16 cellular contexts compared by ENCODE assay signal in the genomic region with DNA sequence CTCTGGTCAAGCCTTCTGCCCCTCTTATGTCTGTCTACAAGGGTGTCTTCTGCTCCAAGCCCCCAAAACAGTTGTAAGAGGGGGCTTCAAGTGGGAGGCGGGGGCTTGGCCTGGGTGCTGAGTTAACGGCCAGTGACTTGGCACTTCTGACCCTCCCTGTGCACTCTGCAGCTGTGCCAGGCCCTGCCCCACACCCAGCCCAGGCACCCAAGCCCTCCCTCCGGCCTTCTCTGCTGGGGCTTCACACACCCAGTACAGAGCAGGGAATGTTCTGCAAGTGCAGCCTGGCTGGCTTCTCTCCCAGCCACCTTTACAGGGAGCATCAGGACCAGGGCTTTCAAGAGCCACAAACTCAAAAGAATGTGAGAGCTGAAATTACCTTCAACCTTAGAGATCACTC. TPM values are rescaled to one million over a fixed set of nuclear protein-coding genes. Genes with fewer than 3 reads are reported as not detected.
DNase-seq lines count a peak whose midpoint lies in the region; ATAC-seq and TF ChIP-seq lines count a peak whose summit lies in the region.
"Had no signal": no experiment of that assay in that cellular context is flagged by ENCODE, and none has a peak within 500 bp of the region (broad histone marks: within the 10 kb centered on the region; RNA-seq: fewer than 3 reads in every experiment).

No MANE protein-coding gene starts in this region.

- H3K27me3 ChIP-seq in RWPE2 (ENCODE audit: insufficient read depth, poor library complexity, severe bottlenecking) (peaks cover 23% of the 10 kb centered on the region), dorsolateral prefrontal cortex (no peaks in the 10 kb centered on the region), spleen (replicated peaks in 1 of 7) (peaks cover 0 to 41% (median 31%) of the 10 kb centered on the region in 7 donors), upper lobe of right lung (peaks cover 29% of the 10 kb centered on the region)
- H3K27me3 ChIP-seq: SJCRH30, vagina had no signal

- H3K4me3 ChIP-seq in RWPE2 (ENCODE audit: severe bottlenecking) (no peak overlapping the region), dorsolateral prefrontal cortex (peak overlapping the region in 23 of 59 donors; percentile 4 to 78 (median 25)), spleen (no peak overlapping the region), upper lobe of right lung (no peak overlapping the region)
- H3K4me3 ChIP-seq: lung, SJCRH30, vagina had no signal

- no peak for DNase-seq in activated T-cell treated with anti-CD3 and anti-CD28 coated beads, Interleukin-2, amount 50 U/mL, for 4 hours
- DNase-seq in activated T-cell treated with anti-CD3 and anti-CD28 coated beads, Interleukin-2, amount 50 U/mL, for 48 hours: no peak
- DNase-seq in RWPE2 (ENCODE audit: low spot score): peak; percentile 14
- DNase-seq in dorsolateral prefrontal cortex: peak in 1 of 10 donors; percentile 40
- peak; percentile 80 for DNase-seq in spleen
- no peak for DNase-seq in stimulated activated CD4-positive, alpha-beta T cell treated with anti-CD3 and anti-CD28 coated beads, Interleukin-15, amount 100 ng/mL, for 24 hours
- DNase-seq in upper lobe of right lung: no peak
- DNase-seq: activated B cell treated with CpG ODN at 0.5 μM for 24 hours, activated gamma-delta T cell, cerebellar nuclear complex, DMS79, NCI-H1930, SJCRH30 had no signal

- 43 to 68% (median 51%) methylated on average over 2 to 3 of the region's 3 CpGs for WGBS in spleen, 5 donors

- peak overlapping the region; percentile 58 for H3K4me3 Mint-ChIP-seq in activated T-cell treated with anti-CD3 and anti-CD28 coated beads, Interleukin-2, amount 50 U/mL, for 4 hours

- no peaks in the 10 kb centered on the region for H3K9me3 Mint-ChIP-seq in activated T-cell treated with anti-CD3 and anti-CD28 coated beads, Interleukin-2, amount 50 U/mL, for 4 hours
- H3K9me3 Mint-ChIP-seq: activated B cell treated with CpG ODN at 0.5 μM for 24 hours had no signal

- intact Hi-C loops in dorsolateral prefrontal cortex (cut with DNase I): loop anchor here (5.0 kb wide), 2 partner anchors 40 to 55 kb away; partner anchors contain the start of gene HDHD5 (in 1 of the 2)
- intact Hi-C loops in spleen (cut with DNase I; ENCODE audit: low total_unique reads): no loop called here
- intact Hi-C loops in upper lobe of right lung (cut with DNase I): no loop called here

- H3K36me3 ChIP-seq in RWPE2 (ENCODE audit: low read depth) (no peaks in the 10 kb centered on the region), spleen (peaks cover 0 to under 1% (median 0%) of the 10 kb centered on the region in 6 donors), upper lobe of right lung (no peaks in the 10 kb centered on the region)
- H3K36me3 ChIP-seq: SJCRH30, vagina had no signal

- no peaks in the 10 kb centered on the region for H3K9me3 ChIP-seq in RWPE2 (ENCODE audit: severe bottlenecking)
- no peaks in the 10 kb centered on the region for H3K9me3 ChIP-seq in spleen
- H3K9me3 ChIP-seq in upper lobe of right lung: no peaks in the 10 kb centered on the region
- H3K9me3 ChIP-seq: SJCRH30, vagina had no signal

- no peaks in the 10 kb centered on the region for H3K4me1 ChIP-seq in RWPE2 (ENCODE audit: insufficient read depth, poor library complexity, severe bottlenecking)
- H3K4me1 ChIP-seq in spleen: peaks cover 19 to 93% (median 64%) of the 10 kb centered on the region in 6 donors
- peaks cover 21% of the 10 kb centered on the region for H3K4me1 ChIP-seq in upper lobe of right lung
- H3K4me1 ChIP-seq: SJCRH30 had no signal

- H3K27me3 Mint-ChIP-seq in activated T-cell treated with anti-CD3 and anti-CD28 coated beads, Interleukin-2, amount 50 U/mL, for 4 hours (ENCODE audit: low read depth): peaks cover 14% of the 10 kb centered on the region

- TF ChIP-seq CTCF in RWPE2 (IDR thresholded peaks at IDR 0.05; ENCODE audit: poor library complexity, severe bottlenecking) (no peak), dorsolateral prefrontal cortex (IDR thresholded peaks at IDR 0.05 in 54 of 56, conservative IDR thresholded peaks at IDR 0.05 in 2 of 56; ENCODE audit: low read depth in 1 of 56, partially characterized antibody in 56 of 56) (no peak), spleen (IDR thresholded peaks at IDR 0.05 in 8 of 11, conservative IDR thresholded peaks at IDR 0.05 in 3 of 11) (no peak), upper lobe of right lung (IDR thresholded peaks at IDR 0.05) (no peak)

- no peak for TF ChIP-seq POLR2A in spleen (IDR thresholded peaks at IDR 0.05)

- no peak for ATAC-seq in activated T-cell treated with anti-CD3 and anti-CD28 coated beads, Interleukin-2, amount 50 U/mL, for 4 hours
- no peak for ATAC-seq in RWPE2 (ENCODE audit: low read depth)
- ATAC-seq in upper lobe of right lung: no peak
- ATAC-seq in HG03442 (IDR thresholded peaks at IDR 0.05; ENCODE audit: unreplicated experiment): no peak

- H3K27ac ChIP-seq in RWPE2 (ENCODE audit: poor library complexity, severe bottlenecking) (no peak overlapping the region), dorsolateral prefrontal cortex (peak overlapping the region in 54 of 59 donors; percentile 4 to 87 (median 72)), spleen (peak overlapping the region in 6 of 8 donors; percentile 30 to 84 (median 66)), upper lobe of right lung (no peak overlapping the region)
- H3K27ac ChIP-seq: SJCRH30, vagina had no signal

- peaks cover 2% of the 10 kb centered on the region for H3K36me3 Mint-ChIP-seq in activated T-cell treated with anti-CD3 and anti-CD28 coated beads, Interleukin-2, amount 50 U/mL, for 4 hours (ENCODE audit: insufficient read depth)

- peaks cover 67% of the 10 kb centered on the region for H3K4me1 Mint-ChIP-seq in activated T-cell treated with anti-CD3 and anti-CD28 coated beads, Interleukin-2, amount 50 U/mL, for 4 hours (ENCODE audit: low read depth)

RNA-seq across cellular contexts. Expression of gene TMEM121B, which starts 3.8 kb away (rescaled TPM):
- total RNA-seq in activated T-cell treated with anti-CD3 and anti-CD28 coated beads, Interleukin-2, amount 50 U/mL, for 4 hours: under 1 TPM; 0.24 to 0.43 (median 0.38) TPM
- total RNA-seq in dorsolateral prefrontal cortex: 10 to 100 TPM in 114 of 120 experiments, 1 to 10 TPM in 6; 5.0 to 22.9 (median 14.6) TPM
- total RNA-seq in spleen: 1 to 10 TPM in 3 of 7 donors, under 1 TPM in 4; 0.72 to 3.6 (median 0.98) TPM
- polyA plus RNA-seq in spleen: under 1 TPM; 0.03 to 0.19 (median 0.15) TPM
- total RNA-seq in upper lobe of right lung: 2.1 TPM
- total RNA-seq: vagina had no signal

RNA-seq across cellular contexts. Expression of gene IL17RA, which starts 32.6 kb away (rescaled TPM):
- total RNA-seq in activated T-cell treated with anti-CD3 and anti-CD28 coated beads, Interleukin-2, amount 50 U/mL, for 4 hours: 10 to 100 TPM; 14.1 to 19.6 (median 16.6) TPM
- 10 to 100 TPM in 82 of 120 experiments, 1 to 10 TPM in 38; 5.6 to 23.7 (median 11.0) TPM for total RNA-seq in dorsolateral prefrontal cortex
- 100 to 1,000 TPM in 1 of 7 donors, 10 to 100 TPM in 6; 38.0 to 100 (median 56.6) TPM for total RNA-seq in spleen
- polyA plus RNA-seq in spleen: 1 to 10 TPM; 2.9 to 8.4 (median 5.0) TPM
- 49.8 TPM for total RNA-seq in upper lobe of right lung

RNA-seq across cellular contexts. Expression of gene HDHD5, which starts 41.7 kb away (rescaled TPM):
- total RNA-seq in activated T-cell treated with anti-CD3 and anti-CD28 coated beads, Interleukin-2, amount 50 U/mL, for 4 hours: 10 to 100 TPM; 56.2 to 69.1 (median 68.3) TPM
- total RNA-seq in dorsolateral prefrontal cortex (10 to 100 TPM; 13.5 to 28.7 (median 21.8) TPM), spleen (10 to 100 TPM; 27.9 to 40.8 (median 31.6) TPM), upper lobe of right lung (22.7 TPM)
- 10 to 100 TPM; 25.4 to 47.6 (median 33.0) TPM for polyA plus RNA-seq in spleen

Comparison
In these comparisons a context has a peak if more than half of its experiments do, and no peak if none do; other contexts are left out.
1. DNase-seq: peak in RWPE2 (single experiment) and spleen (single experiment); none in activated T-cell treated with anti-CD3 and anti-CD28 coated beads, Interleukin-2, amount 50 U/mL, for 4 hours (single experiment), activated T-cell treated with anti-CD3 and anti-CD28 coated beads, Interleukin-2, amount 50 U/mL, for 48 hours (0 of 2), stimulated activated CD4-positive, alpha-beta T cell treated with anti-CD3 and anti-CD28 coated beads, Interleukin-15, amount 100 ng/mL, for 24 hours (single experiment) and upper lobe of right lung (single experiment).
2. H3K27ac ChIP-seq: peak in dorsolateral prefrontal cortex (54 of 59) and spleen (6 of 8); none in RWPE2 (single experiment) and upper lobe of right lung (single experiment).
3. intact Hi-C loops: an anchor here in dorsolateral prefrontal cortex (5.0 kb wide); none called in spleen and upper lobe of right lung.